In genomic region chr1:121148489-121149190, GRCh38 we compare ENCODE assay signal across 7 cellular contexts. TPM values are rescaled to one million over a fixed set of nuclear protein-coding genes. Genes with fewer than 3 reads are reported as not detected.
DNase-seq lines count a peak whose midpoint lies in the region; ATAC-seq and TF ChIP-seq lines count a peak whose summit lies in the region.
"Not testable (repeated sequence)": the region's sequence is repeated elsewhere in the genome, so short reads cannot be mapped to it uniquely, and the experiment has no call there.

No MANE protein-coding gene starts in this region.

- not testable (repeated sequence) for DNase-seq in GM23338 (ENCODE audit: low spot score); left ventricle myocardium superior; naive B cell; stimulated activated naive B cell treated with anti-CD40 and anti-IgM and Interleukin-4, amounts not matched to agents 10 μg/mL and 1 μg/mL and 100 μg/mL, for 72 hours
- peak; percentile 51 for DNase-seq in activated CD4-positive, alpha-beta T cell treated with anti-CD3 and anti-CD28 coated beads, Interleukin-2, amount 10 ng/mL, durations not matched to agents 24 days and 14 days
- peak in 1 of 3 experiments; percentile 1 for DNase-seq in effector memory CD8-positive, alpha-beta T cell

- H3F3A ChIP-seq in GM23338 (replicated peaks; ENCODE audit: low read depth): not testable (repeated sequence)

- not testable (repeated sequence) for H3K4me1 Mint-ChIP-seq in GM23338; activated CD4-positive, alpha-beta T cell treated with anti-CD3 and anti-CD28 coated beads, Interleukin-2, amount 10 ng/mL, durations not matched to agents 24 days and 14 days; effector memory CD8-positive, alpha-beta T cell (ENCODE audit: low read depth in 2 of 2); naive B cell; stimulated activated naive B cell treated with anti-CD40 and anti-IgM and Interleukin-4, amounts not matched to agents 10 μg/mL and 1 μg/mL and 100 μg/mL, for 72 hours

- H3K4me2 ChIP-seq in GM23338: not testable (repeated sequence)

- not testable (repeated sequence) for H3K4me3 ChIP-seq in GM23338

- not testable (repeated sequence) for H3K27me3 ChIP-seq in GM23338 (ENCODE audit: insufficient read depth)

- not testable (repeated sequence) for H3K27ac ChIP-seq in GM23338 (ENCODE audit: low read depth)

- H3K9me3 Mint-ChIP-seq in GM23338; activated CD4-positive, alpha-beta T cell treated with anti-CD3 and anti-CD28 coated beads, Interleukin-2, amount 10 ng/mL, durations not matched to agents 24 days and 14 days; effector memory CD8-positive, alpha-beta T cell; naive B cell; stimulated activated naive B cell treated with anti-CD40 and anti-IgM and Interleukin-4, amounts not matched to agents 10 μg/mL and 1 μg/mL and 100 μg/mL, for 72 hours: not testable (repeated sequence)

- H4K20me1 ChIP-seq in GM23338 (replicated peaks; ENCODE audit: insufficient read depth): not testable (repeated sequence)

- H3K27me3 Mint-ChIP-seq in GM23338 (ENCODE audit: insufficient read depth, low read depth, poor library complexity); activated CD4-positive, alpha-beta T cell treated with anti-CD3 and anti-CD28 coated beads, Interleukin-2, amount 10 ng/mL, durations not matched to agents 24 days and 14 days; effector memory CD8-positive, alpha-beta T cell; naive B cell; stimulated activated naive B cell treated with anti-CD40 and anti-IgM and Interleukin-4, amounts not matched to agents 10 μg/mL and 1 μg/mL and 100 μg/mL, for 72 hours: not testable (repeated sequence)

- TF ChIP-seq EP300 in Ishikawa (IDR thresholded peaks at IDR 0.05; ENCODE audit: borderline replicate concordance): not testable (repeated sequence)

- TF ChIP-seq RAD21 in Ishikawa (IDR thresholded peaks at IDR 0.05; ENCODE audit: low read depth): 0 out of 2 replicates have a peak, but pooled peaks have one; percentile 14

- not testable (repeated sequence) for TF ChIP-seq CTCF in GM23338 (conservative IDR thresholded peaks at IDR 0.05; ENCODE audit: low read depth in 2 of 2)

- intact Hi-C loops in activated CD4-positive, alpha-beta T cell treated with anti-CD3 and anti-CD28 coated beads, Interleukin-2, amount 10 ng/mL, durations not matched to agents 24 days and 14 days (cut with micrococcal nuclease); left ventricle myocardium superior (cut with micrococcal nuclease): not testable (repeated sequence)

- H3K4me1 ChIP-seq in GM23338 (ENCODE audit: insufficient read depth): not testable (repeated sequence)

- peak; percentile 70 for ATAC-seq in GM23338
- peak; percentile 68 for ATAC-seq in effector memory CD8-positive, alpha-beta T cell (replicated peaks)
- peak; percentile 82 for ATAC-seq in left ventricle myocardium superior
- ATAC-seq in naive B cell (ENCODE audit: low read depth in 2 of 2): peak; percentile 43 to 58
- ATAC-seq in stimulated activated naive B cell treated with anti-CD40 and anti-IgM and Interleukin-4, amounts not matched to agents 10 μg/mL and 1 μg/mL and 100 μg/mL, for 72 hours (replicated peaks): peak; percentile 69 to 75

- H3K9me2 ChIP-seq in GM23338 (ENCODE audit: insufficient read depth): not testable (repeated sequence)

- H3K36me3 ChIP-seq in GM23338 (ENCODE audit: insufficient read depth): not testable (repeated sequence)

- not testable (repeated sequence) for H2AFZ ChIP-seq in GM23338

- not testable (repeated sequence) for H3K36me3 Mint-ChIP-seq in GM23338 (ENCODE audit: low read depth); activated CD4-positive, alpha-beta T cell treated with anti-CD3 and anti-CD28 coated beads, Interleukin-2, amount 10 ng/mL, durations not matched to agents 24 days and 14 days (ENCODE audit: low read depth); effector memory CD8-positive, alpha-beta T cell (ENCODE audit: insufficient read depth); naive B cell; stimulated activated naive B cell treated with anti-CD40 and anti-IgM and Interleukin-4, amounts not matched to agents 10 μg/mL and 1 μg/mL and 100 μg/mL, for 72 hours

- H3K79me2 ChIP-seq in GM23338 (replicated peaks; ENCODE audit: insufficient read depth): not testable (repeated sequence)

- H3K4me3 Mint-ChIP-seq in GM23338; activated CD4-positive, alpha-beta T cell treated with anti-CD3 and anti-CD28 coated beads, Interleukin-2, amount 10 ng/mL, durations not matched to agents 24 days and 14 days; effector memory CD8-positive, alpha-beta T cell; naive B cell; stimulated activated naive B cell treated with anti-CD40 and anti-IgM and Interleukin-4, amounts not matched to agents 10 μg/mL and 1 μg/mL and 100 μg/mL, for 72 hours: not testable (repeated sequence)

- H3K27ac Mint-ChIP-seq in GM23338; activated CD4-positive, alpha-beta T cell treated with anti-CD3 and anti-CD28 coated beads, Interleukin-2, amount 10 ng/mL, durations not matched to agents 24 days and 14 days; effector memory CD8-positive, alpha-beta T cell; naive B cell; stimulated activated naive B cell treated with anti-CD40 and anti-IgM and Interleukin-4, amounts not matched to agents 10 μg/mL and 1 μg/mL and 100 μg/mL, for 72 hours: not testable (repeated sequence)

RNA-seq across cellular contexts. Expression of gene FAM72B, which starts 35.5 kb away (rescaled TPM):
- total RNA-seq in GM23338 (2014; rRNA removed; shearing (Covaris generic)): 15.0 and 16.0 TPM in 2 replicates
- polyA plus RNA-seq in GM23338 (2016; fragmentation: Nextera tagmentation; extraction: Ambion mirVana) (22.8 and 27.4 TPM in 2 replicates), naive B cell (ENCODE audit: low read depth in 6 of 6) (1 to 10 TPM in 1 of 6 donors, not detected in 5; 1.5 TPM)
- 21.6 and 23.0 TPM in 2 replicates for total RNA-seq in activated CD4-positive, alpha-beta T cell treated with anti-CD3 and anti-CD28 coated beads, Interleukin-2, amount 10 ng/mL, durations not matched to agents 24 days and 14 days
- total RNA-seq in left ventricle myocardium superior: 0.67 TPM

RNA-seq across cellular contexts. Expression of gene SRGAP2C, which starts 36.1 kb away (rescaled TPM):
- total RNA-seq in GM23338 (2014; rRNA removed; shearing (Covaris generic)): 16.0 and 20.4 TPM in 2 replicates
- polyA plus RNA-seq in GM23338 (2016; fragmentation: Nextera tagmentation; extraction: Ambion mirVana): 12.4 and 18.0 TPM in 2 replicates
- total RNA-seq in activated CD4-positive, alpha-beta T cell treated with anti-CD3 and anti-CD28 coated beads, Interleukin-2, amount 10 ng/mL, durations not matched to agents 24 days and 14 days: 40.8 and 47.5 TPM in 2 replicates
- total RNA-seq in left ventricle myocardium superior: 11.4 TPM
- 1 to 10 TPM; 1.3 to 2.7 (median 2.0) TPM for polyA plus RNA-seq in naive B cell (ENCODE audit: low read depth in 6 of 6)
